ENCODE assay signal across 8 cellular contexts in genomic region chr17:68199837-68200688, GRCh38. TPM values are rescaled to one million over a fixed set of nuclear protein-coding genes. Genes with fewer than 3 reads are reported as not detected.
A peak's percentile ranks its signal among the peaks of the same experiment; 100 is the strongest.
DNase-seq lines count a peak whose midpoint lies in the region; ATAC-seq and TF ChIP-seq lines count a peak whose summit lies in the region.

No MANE protein-coding gene starts in this region.

- H3K9me3 ChIP-seq in CD8-positive, alpha-beta T cell (ENCODE audit: low read length): no peaks in the 10 kb centered on the region
- no peaks in the 10 kb centered on the region for H3K9me3 ChIP-seq in body of pancreas

- POLR2A ChIA-PET in CD8-positive, alpha-beta T cell (lab: Charles Lee): interaction anchor here (0.7 to 6.8 kb wide), 6 partner anchors 17 to 259 kb away, joined by 3 to 115 read pairs (median 4); partner anchors contain the start of gene AMZ2

- peak overlapping the region; percentile 56 for H3K4me3 ChIP-seq in CD8-positive, alpha-beta T cell (ENCODE audit: low read depth, low read length)
- no peak overlapping the region for H3K4me3 ChIP-seq in body of pancreas

- TF ChIP-seq CTCF in CD8-positive, alpha-beta T cell (IDR thresholded peaks at IDR 0.05): no peak
- TF ChIP-seq CTCF in body of pancreas (IDR thresholded peaks at IDR 0.05): no peak

- intact Hi-C loops in CD8-positive, alpha-beta T cell (cut with DNase I, micrococcal nuclease): loop anchor here (1.0 to 5.0 kb wide), 8 partner anchors 12 to 263 kb away; no protein-coding TSS in a partner anchor
- intact Hi-C loops in body of pancreas (cut with DNase I): no loop called here

- H3K27ac ChIP-seq in CD8-positive, alpha-beta T cell (ENCODE audit: low read depth, low read length): no peak overlapping the region
- H3K27ac ChIP-seq in body of pancreas: no peak overlapping the region

- peaks cover 2% of the 10 kb centered on the region for H3K36me3 Mint-ChIP-seq in CD8-positive, alpha-beta T cell
- no peaks in the 10 kb centered on the region for H3K36me3 Mint-ChIP-seq in natural killer cell treated with Interleukin-12 subunit alpha and Interleukin-12 subunit beta and Interleukin-15 and Interleukin-18, amount 100 ng/mL, for 72 hours

- no peak for DNase-seq in CD8-positive, alpha-beta T cell
- DNase-seq in KG1 (lab: John Stamatoyannopoulos, UW) (peak; percentile 35), body of pancreas (peak in 3 of 4 donors; percentile 14 to 33 (median 15)), NCI-H226 (no peak), pons (ENCODE audit: low spot score) (no peak)
- DNase-seq in natural killer cell treated with Interleukin-12 subunit alpha and Interleukin-12 subunit beta and Interleukin-15 and Interleukin-18, amount 100 ng/mL, for 72 hours (ENCODE audit: low spot score): no peak
- no peak for DNase-seq in stimulated activated CD4-positive, alpha-beta T cell treated with anti-CD3 and anti-CD28 coated beads, Interleukin-2, amount 100 ng/mL, for 48 hours

- peaks cover 13% of the 10 kb centered on the region for H3K27me3 ChIP-seq in CD8-positive, alpha-beta T cell (ENCODE audit: insufficient read depth, low read length)
- peaks cover 0 to 32% of the 10 kb centered on the region in 2 donors for H3K27me3 ChIP-seq in body of pancreas

- CTCF ChIA-PET in CD8-positive, alpha-beta T cell (lab: Charles Lee): interaction anchor here (0.6 to 12.2 kb wide), 20 partner anchors 14 to 259 kb away, joined by 3 to 226 read pairs (median 3); partner anchors contain the start of gene AMZ2

- peak overlapping the region; percentile 77 for H3K27ac Mint-ChIP-seq in CD8-positive, alpha-beta T cell
- H3K27ac Mint-ChIP-seq in natural killer cell treated with Interleukin-12 subunit alpha and Interleukin-12 subunit beta and Interleukin-15 and Interleukin-18, amount 100 ng/mL, for 72 hours: no peak overlapping the region

- H3K4me1 Mint-ChIP-seq in CD8-positive, alpha-beta T cell (ENCODE audit: low read depth): peaks cover 36% of the 10 kb centered on the region
- H3K4me1 Mint-ChIP-seq in natural killer cell treated with Interleukin-12 subunit alpha and Interleukin-12 subunit beta and Interleukin-15 and Interleukin-18, amount 100 ng/mL, for 72 hours (ENCODE audit: low read depth in 2 of 2): peaks cover 11 to 22% of the 10 kb centered on the region in 2 donors

- no peaks in the 10 kb centered on the region for H3K9me3 Mint-ChIP-seq in CD8-positive, alpha-beta T cell
- no peaks in the 10 kb centered on the region for H3K9me3 Mint-ChIP-seq in natural killer cell treated with Interleukin-12 subunit alpha and Interleukin-12 subunit beta and Interleukin-15 and Interleukin-18, amount 100 ng/mL, for 72 hours

- 2 to 4% methylated on average over 30 of the region's 30 CpGs for WGBS in body of pancreas, 2 donors

- no peak for TF ChIP-seq POLR2A in body of pancreas (IDR thresholded peaks at IDR 0.05)
- no peak for TF ChIP-seq POLR2A in GM18505 (IDR thresholded peaks at IDR 0.05; ENCODE audit: borderline replicate concordance, extremely low read depth, insufficient read depth, insufficient read length)

- H3K36me3 ChIP-seq in CD8-positive, alpha-beta T cell (ENCODE audit: insufficient read depth, low read length): no peaks in the 10 kb centered on the region
- H3K36me3 ChIP-seq in body of pancreas (replicated peaks in 1 of 2; ENCODE audit: insufficient read depth in 1 of 2, low read depth in 2 of 2): no peaks in the 10 kb centered on the region

- peaks cover 54% of the 10 kb centered on the region for H3K4me1 ChIP-seq in CD8-positive, alpha-beta T cell (ENCODE audit: insufficient read depth, low read length)
- peaks cover 60% of the 10 kb centered on the region for H3K4me1 ChIP-seq in body of pancreas

- H3K4me3 Mint-ChIP-seq in CD8-positive, alpha-beta T cell: peak overlapping the region; percentile 89
- peak overlapping the region; percentile 84 for H3K4me3 Mint-ChIP-seq in natural killer cell treated with Interleukin-12 subunit alpha and Interleukin-12 subunit beta and Interleukin-15 and Interleukin-18, amount 100 ng/mL, for 72 hours

- ATAC-seq in CD8-positive, alpha-beta T cell: no peak
- ATAC-seq in body of pancreas (no peak), GM18505 (IDR thresholded peaks at IDR 0.05; ENCODE audit: unreplicated experiment) (no peak)
- no peak for ATAC-seq in natural killer cell treated with Interleukin-12 subunit alpha and Interleukin-12 subunit beta and Interleukin-15 and Interleukin-18, amount 100 ng/mL, for 72 hours

- peaks cover 12% of the 10 kb centered on the region for H3K27me3 Mint-ChIP-seq in CD8-positive, alpha-beta T cell (ENCODE audit: low read depth)
- peaks cover 0 to 15% of the 10 kb centered on the region in 2 donors for H3K27me3 Mint-ChIP-seq in natural killer cell treated with Interleukin-12 subunit alpha and Interleukin-12 subunit beta and Interleukin-15 and Interleukin-18, amount 100 ng/mL, for 72 hours

RNA-seq across cellular contexts. Expression of gene AMZ2, which starts 47.8 kb away (rescaled TPM):
- 10 to 100 TPM; 61.0 to 71.1 TPM for total RNA-seq in CD8-positive, alpha-beta T cell
- 10 to 100 TPM; 23.3 to 28.3 TPM for total RNA-seq in body of pancreas
- total RNA-seq in natural killer cell treated with Interleukin-12 subunit alpha and Interleukin-12 subunit beta and Interleukin-15 and Interleukin-18, amount 100 ng/mL, for 72 hours: 10 to 100 TPM; 47.1 to 62.2 TPM

Comparison
In these comparisons a context has a peak if more than half of its experiments do, and no peak if none do; other contexts are left out.
1. DNase-seq: peak in KG1 (single experiment) and body of pancreas (3 of 4); none in CD8-positive, alpha-beta T cell (0 of 7), natural killer cell treated with Interleukin-12 subunit alpha and Interleukin-12 subunit beta and Interleukin-15 and Interleukin-18, amount 100 ng/mL, for 72 hours (single experiment), NCI-H226 (single experiment), stimulated activated CD4-positive, alpha-beta T cell treated with anti-CD3 and anti-CD28 coated beads, Interleukin-2, amount 100 ng/mL, for 48 hours (0 of 2) and pons (single experiment).